In the genomic region with DNA sequence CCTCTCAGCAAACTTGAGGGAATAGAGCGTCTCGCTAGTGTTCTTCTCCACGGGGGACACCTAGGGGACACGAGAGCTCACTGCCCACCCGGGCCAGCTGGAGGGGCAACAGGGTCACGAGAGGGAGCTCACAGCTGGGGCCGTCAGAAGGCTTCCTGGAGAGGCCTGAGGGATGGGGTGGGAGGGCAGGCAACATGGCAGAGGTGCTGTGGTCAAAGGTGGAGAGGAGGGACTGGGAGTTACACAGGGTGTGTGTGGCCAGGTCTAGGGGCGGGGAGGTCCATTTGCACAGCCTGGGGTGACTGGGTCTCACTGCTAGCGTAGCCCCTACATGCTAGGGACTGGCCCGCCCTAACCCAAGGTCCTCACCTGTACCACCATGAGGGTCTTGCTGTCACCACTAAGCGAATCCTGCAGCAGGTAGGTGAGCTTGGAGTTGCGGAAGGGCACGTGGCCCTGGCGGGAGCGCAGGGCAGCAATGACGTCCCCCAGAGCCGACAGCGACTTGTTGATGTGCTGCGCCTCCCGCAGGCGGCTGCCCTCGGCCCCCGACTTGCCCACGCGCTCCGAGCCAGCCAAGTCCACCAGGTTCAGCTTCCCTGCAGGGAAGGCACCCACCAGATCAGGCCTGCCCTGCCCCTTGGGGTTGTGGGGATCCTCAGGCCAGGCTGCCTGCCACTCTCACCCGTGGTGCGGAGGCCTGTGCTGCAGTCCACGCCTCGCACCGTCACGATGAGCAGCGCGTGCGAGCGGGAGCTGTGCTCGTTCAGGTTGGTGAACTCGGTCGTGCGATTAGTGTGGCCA, we compare ENCODE assay signal across 1 cellular context.
TF ChIP-seq lines count a peak whose summit lies in the region.

No MANE protein-coding gene starts in this region.

TF ChIP-seq in H1, 55 proteins besides CTCF, POLR2A, EP300 and RAD21:
- TF ChIP-seq, protein P1, sequence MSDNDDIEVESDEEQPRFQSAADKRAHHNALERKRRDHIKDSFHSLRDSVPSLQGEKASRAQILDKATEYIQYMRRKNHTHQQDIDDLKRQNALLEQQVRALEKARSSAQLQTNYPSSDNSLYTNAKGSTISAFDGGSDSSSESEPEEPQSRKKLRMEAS (IDR thresholded peaks at IDR 0.05): peak; percentile 58
- no peak for TF ChIP-seq SUZ12 (IDR thresholded peaks at IDR 0.05; ENCODE audit: low read length)
TF ChIP-seq in H1: peak in this region for 1.
